In the genomic region with DNA sequence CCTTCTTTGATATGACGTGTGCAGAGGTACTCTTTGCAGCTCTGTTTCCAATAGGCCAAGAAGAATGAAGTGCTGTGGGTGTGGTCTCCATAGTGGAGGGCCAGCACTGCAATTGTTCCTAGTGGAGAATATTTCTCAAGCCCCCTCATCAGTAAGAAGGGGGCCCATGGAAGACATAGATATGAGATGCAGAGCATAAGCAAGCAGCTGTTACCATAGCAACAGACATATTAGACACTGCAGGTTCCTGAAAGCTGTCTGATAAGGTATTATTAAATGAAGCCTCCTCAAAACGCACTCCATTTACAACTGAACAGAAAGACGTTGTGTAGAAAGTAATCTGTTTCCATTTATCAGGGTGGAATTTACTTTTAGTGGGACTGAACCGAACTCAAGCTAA, we compare ENCODE assay signal across 19 cellular contexts.
"Had no signal": no experiment of that assay in that cellular context is flagged by ENCODE, and none has a peak within 500 bp of the region (broad histone marks: within the 10 kb centered on the region; RNA-seq: fewer than 3 reads in every experiment).

No MANE protein-coding gene starts in this region.

- H3K4me3 Mint-ChIP-seq: activated CD4-positive, alpha-beta memory T cell treated with anti-CD3 and anti-CD28 coated beads for 36 hours; activated naive CD8-positive, alpha-beta T cell treated with anti-CD3 and anti-CD28 coated beads for 36 hours; central memory CD8-positive, alpha-beta T cell; naive thymus-derived CD8-positive, alpha-beta T cell had no signal

- DNase-seq: activated CD4-positive, alpha-beta memory T cell treated with anti-CD3 and anti-CD28 coated beads for 36 hours; activated CD4-positive, alpha-beta T cell treated with anti-CD3 and anti-CD28 coated beads for 48 hours; activated naive CD4-positive, alpha-beta T cell treated with Interleukin-2 at 50 U/mL for 16 hours; activated naive CD8-positive, alpha-beta T cell treated with anti-CD3 and anti-CD28 coated beads for 36 hours; activated T-cell treated with anti-CD3 and anti-CD28 coated beads, Interleukin-2, amount 50 U/mL, for 48 hours; effector memory CD4-positive, alpha-beta T cell; hippocampal formation; kidney glomerular epithelial cell; left lung; naive thymus-derived CD8-positive, alpha-beta T cell; spleen; stimulated activated CD4-positive, alpha-beta T cell treated with anti-CD3 and anti-CD28 coated beads, Interleukin-4, amount 100 ng/mL, for 24 hours; stimulated activated naive CD4-positive, alpha-beta T cell treated with Interleukin-2 at 50 U/mL for 16 hours; upper lobe of right lung had no signal

- H3K27ac Mint-ChIP-seq: activated CD4-positive, alpha-beta memory T cell treated with anti-CD3 and anti-CD28 coated beads for 36 hours; activated naive CD8-positive, alpha-beta T cell treated with anti-CD3 and anti-CD28 coated beads for 36 hours; naive thymus-derived CD8-positive, alpha-beta T cell had no signal

- H3K4me1 ChIP-seq: breast epithelium, left lung, prostate gland, spleen, upper lobe of right lung had no signal

- ATAC-seq: esophagus mucosa; left lung; naive thymus-derived CD8-positive, alpha-beta T cell; upper lobe of right lung had no signal

- H3K27me3 ChIP-seq: breast epithelium, left lung, spleen, upper lobe of right lung had no signal

- H3K27me3 Mint-ChIP-seq: activated CD4-positive, alpha-beta memory T cell treated with anti-CD3 and anti-CD28 coated beads for 36 hours; central memory CD8-positive, alpha-beta T cell had no signal

- H3K4me3 ChIP-seq: breast epithelium, left lung, prostate gland, spleen, thoracic aorta, upper lobe of right lung had no signal

- H3K4me1 Mint-ChIP-seq: activated naive CD8-positive, alpha-beta T cell treated with anti-CD3 and anti-CD28 coated beads for 36 hours; central memory CD8-positive, alpha-beta T cell; naive thymus-derived CD8-positive, alpha-beta T cell had no signal

- H3K36me3 Mint-ChIP-seq: activated CD4-positive, alpha-beta memory T cell treated with anti-CD3 and anti-CD28 coated beads for 36 hours; activated naive CD8-positive, alpha-beta T cell treated with anti-CD3 and anti-CD28 coated beads for 36 hours; naive thymus-derived CD8-positive, alpha-beta T cell had no signal

- H3K36me3 ChIP-seq: breast epithelium had no signal

- H3K27ac ChIP-seq: breast epithelium, left lung, prostate gland, spleen, thoracic aorta, upper lobe of right lung had no signal

- H3K9me3 Mint-ChIP-seq: activated CD4-positive, alpha-beta memory T cell treated with anti-CD3 and anti-CD28 coated beads for 36 hours; activated naive CD8-positive, alpha-beta T cell treated with anti-CD3 and anti-CD28 coated beads for 36 hours; central memory CD8-positive, alpha-beta T cell had no signal
